In genomic region chr11:114080219-114080618, GRCh38 we compare ENCODE assay signal across 8 cellular contexts. TPM values are rescaled to one million over a fixed set of nuclear protein-coding genes. Genes with fewer than 3 reads are reported as not detected.
DNase-seq lines count a peak whose midpoint lies in the region; ATAC-seq and TF ChIP-seq lines count a peak whose summit lies in the region.

No MANE protein-coding gene starts in this region.

- no peaks in the 10 kb centered on the region for H3K9me3 Mint-ChIP-seq in activated CD8-positive, alpha-beta T cell treated with anti-CD3 and anti-CD28 coated beads for 36 hours
- H3K9me3 Mint-ChIP-seq in mesothelial cell of epicardium = no peaks in the 10 kb centered on the region

- H3K9me3 ChIP-seq in left ventricle myocardium inferior (replicated peaks) = no peaks in the 10 kb centered on the region
- H3K9me3 ChIP-seq in subcutaneous abdominal adipose tissue (ENCODE audit: control insufficient read depth in 5 of 5, low read length in 5 of 5) = no peaks in the 10 kb centered on the region
- no peaks in the 10 kb centered on the region for H3K9me3 ChIP-seq in SJCRH30 (replicated peaks)

- H3K27ac ChIP-seq in left ventricle myocardium inferior (replicated peaks) (peak overlapping the region; percentile 90), subcutaneous abdominal adipose tissue (ENCODE audit: low read depth, low read length) (peak overlapping the region; percentile 97), SJCRH30 (no peak overlapping the region)

- H3K36me3 Mint-ChIP-seq in activated CD8-positive, alpha-beta T cell treated with anti-CD3 and anti-CD28 coated beads for 36 hours (ENCODE audit: low read depth) = no peaks in the 10 kb centered on the region
- no peaks in the 10 kb centered on the region for H3K36me3 Mint-ChIP-seq in mesothelial cell of epicardium

- TF ChIP-seq CTCF in activated CD8-positive, alpha-beta T cell treated with anti-CD3 and anti-CD28 coated beads for 36 hours (IDR thresholded peaks at IDR 0.05) = no peak
- TF ChIP-seq CTCF in left ventricle myocardium inferior (IDR thresholded peaks at IDR 0.05; ENCODE audit: borderline replicate concordance) (no peak), mesothelial cell of epicardium (IDR thresholded peaks at IDR 0.05; ENCODE audit: unreplicated experiment) (no peak)

- peak overlapping the region; percentile 55 for H3K27ac Mint-ChIP-seq in activated CD8-positive, alpha-beta T cell treated with anti-CD3 and anti-CD28 coated beads for 36 hours
- no peak overlapping the region for H3K27ac Mint-ChIP-seq in mesothelial cell of epicardium

- peak; percentile 36 for DNase-seq in NCI-H345 (lab: John Stamatoyannopoulos, UW)
- no peak for DNase-seq in NCI-H345 treated with DMSO at 0.1 percent for 48 hours (lab: John Stamatoyannopoulos, UW; ENCODE audit: unreplicated experiment)
- no peak for DNase-seq in activated CD8-positive, alpha-beta T cell treated with anti-CD3 and anti-CD28 coated beads for 36 hours
- DNase-seq in left ventricle myocardium inferior = peak; percentile 46
- DNase-seq in NCI-H1105 treated with DMSO at 0.1 percent for 48 hours (lab: John Stamatoyannopoulos, UW) = no peak
- DNase-seq in mesothelial cell of epicardium (ENCODE audit: low spot score in 2 of 2, unreplicated experiment in 2 of 2) = no peak
- DNase-seq in SJCRH30 = no peak

- H3K4me3 ChIP-seq in left ventricle myocardium inferior (peak overlapping the region; percentile 30), subcutaneous abdominal adipose tissue (ENCODE audit: low read depth in 1 of 5, low read length in 5 of 5) (peak overlapping the region in 3 of 5 donors; percentile 32 to 40 (median 37)), SJCRH30 (no peak overlapping the region)

- ATAC-seq in activated CD8-positive, alpha-beta T cell treated with anti-CD3 and anti-CD28 coated beads for 36 hours = peak; percentile 31

- H3K27me3 ChIP-seq in left ventricle myocardium inferior (ENCODE audit: low read depth) = no peaks in the 10 kb centered on the region
- H3K27me3 ChIP-seq in subcutaneous abdominal adipose tissue (ENCODE audit: control insufficient read depth in 5 of 5, insufficient read depth in 4 of 5, low read length in 5 of 5) = no peaks in the 10 kb centered on the region
- peaks cover 8% of the 10 kb centered on the region for H3K27me3 ChIP-seq in SJCRH30

- peak overlapping the region in 4 of 5 donors; percentile 39 to 87 (median 64) for H3K9ac ChIP-seq in subcutaneous abdominal adipose tissue (ENCODE audit: low read length in 5 of 5)

- POLR2A ChIA-PET in activated CD8-positive, alpha-beta T cell treated with anti-CD3 and anti-CD28 coated beads for 36 hours (lab: Charles Lee) = no interaction called here

- no peak overlapping the region for H3K4me3 Mint-ChIP-seq in activated CD8-positive, alpha-beta T cell treated with anti-CD3 and anti-CD28 coated beads for 36 hours
- no peak overlapping the region for H3K4me3 Mint-ChIP-seq in mesothelial cell of epicardium

- peaks cover 58% of the 10 kb centered on the region for H3K36me3 ChIP-seq in left ventricle myocardium inferior
- peaks cover 0 to 22% (median 18%) of the 10 kb centered on the region in 5 donors for H3K36me3 ChIP-seq in subcutaneous abdominal adipose tissue (ENCODE audit: control insufficient read depth in 5 of 5, insufficient read depth in 5 of 5, low read length in 5 of 5)
- no peaks in the 10 kb centered on the region for H3K36me3 ChIP-seq in SJCRH30

- CTCF ChIA-PET in activated CD8-positive, alpha-beta T cell treated with anti-CD3 and anti-CD28 coated beads for 36 hours (lab: Charles Lee) = no interaction called here

- peaks cover 10% of the 10 kb centered on the region for H3K27me3 Mint-ChIP-seq in activated CD8-positive, alpha-beta T cell treated with anti-CD3 and anti-CD28 coated beads for 36 hours
- peaks cover 78% of the 10 kb centered on the region for H3K27me3 Mint-ChIP-seq in mesothelial cell of epicardium (ENCODE audit: low read depth)

- intact Hi-C loops in activated CD8-positive, alpha-beta T cell treated with anti-CD3 and anti-CD28 coated beads for 36 hours (cut with micrococcal nuclease) = no loop called here
- intact Hi-C loops in left ventricle myocardium inferior (cut with micrococcal nuclease) = no loop called here

- H3K4me1 ChIP-seq in left ventricle myocardium inferior (peaks cover 100% of the 10 kb centered on the region), subcutaneous abdominal adipose tissue (ENCODE audit: control insufficient read depth in 5 of 5, insufficient read depth in 5 of 5, low read length in 5 of 5) (peaks cover 26 to 98% (median 93%) of the 10 kb centered on the region in 5 donors), SJCRH30 (no peaks in the 10 kb centered on the region)

- H3K4me1 Mint-ChIP-seq in activated CD8-positive, alpha-beta T cell treated with anti-CD3 and anti-CD28 coated beads for 36 hours (ENCODE audit: low read depth) = peaks cover 51% of the 10 kb centered on the region
- H3K4me1 Mint-ChIP-seq in mesothelial cell of epicardium = peaks cover 23% of the 10 kb centered on the region

RNA-seq across cellular contexts. Expression of gene ZBTB16, which starts 20.7 kb away (rescaled TPM):
- 10 to 100 TPM in 1 of 2 experiments, 1 to 10 TPM in 1; 9.5 to 10.1 TPM for total RNA-seq in activated CD8-positive, alpha-beta T cell treated with anti-CD3 and anti-CD28 coated beads for 36 hours
- total RNA-seq in left ventricle myocardium inferior = 64.5 TPM
- not detected in 3 replicates for total RNA-seq in mesothelial cell of epicardium
- total RNA-seq in SJCRH30 (2014; rRNA removed; shearing (Covaris generic)) = not detected in 2 replicates

Comparison
In these comparisons a context has a peak if more than half of its experiments do, and no peak if none do; other contexts are left out.
1. DNase-seq: peak in NCI-H345 (single experiment) and left ventricle myocardium inferior (single experiment); none in NCI-H345 treated with DMSO at 0.1 percent for 48 hours (single experiment), activated CD8-positive, alpha-beta T cell treated with anti-CD3 and anti-CD28 coated beads for 36 hours (single experiment), NCI-H1105 treated with DMSO at 0.1 percent for 48 hours (single experiment), mesothelial cell of epicardium (0 of 2) and SJCRH30 (0 of 2).